18 cellular contexts compared by ENCODE assay signal in genomic region chr1:93015590-93015989, GRCh38. TPM values are rescaled to one million over a fixed set of nuclear protein-coding genes. Genes with fewer than 3 reads are reported as not detected.
DNase-seq lines count a peak whose midpoint lies in the region; ATAC-seq, FAIRE-seq and TF ChIP-seq lines count a peak whose summit lies in the region.
"Had no signal": no experiment of that assay in that cellular context is flagged by ENCODE, and none has a peak within 500 bp of the region (broad histone marks: within the 10 kb centered on the region; RNA-seq: fewer than 3 reads in every experiment).

No MANE protein-coding gene starts in this region.

- H3K27ac ChIP-seq in skeletal muscle tissue (ENCODE audit: low read depth, low read length) (peak overlapping the region; percentile 40), upper lobe of right lung (no peak overlapping the region)
- H3K27ac ChIP-seq: coronary artery, sigmoid colon had no signal

- H3K9me3 ChIP-seq in MG63 (no peaks in the 10 kb centered on the region), skeletal muscle tissue (ENCODE audit: control insufficient read depth in 3 of 3, low read length in 3 of 3) (no peaks in the 10 kb centered on the region), upper lobe of right lung (no peaks in the 10 kb centered on the region)
- H3K9me3 ChIP-seq: sigmoid colon had no signal

- no peaks in the 10 kb centered on the region for H3K27me3 ChIP-seq in MG63
- H3K27me3 ChIP-seq in skeletal muscle tissue (ENCODE audit: control insufficient read depth in 3 of 3, insufficient read depth in 3 of 3, low read length in 3 of 3) = no peaks in the 10 kb centered on the region
- no peaks in the 10 kb centered on the region for H3K27me3 ChIP-seq in upper lobe of right lung
- no peaks in the 10 kb centered on the region for H3K27me3 ChIP-seq in H7 (ENCODE audit: control insufficient read depth, insufficient read depth, low read length)
- H3K27me3 ChIP-seq: sigmoid colon had no signal

- FAIRE-seq in endometrium (lab: Jason Lieb, UNC) = peak; percentile 37

- H3K36me3 ChIP-seq in MG63 (no peaks in the 10 kb centered on the region), skeletal muscle tissue (ENCODE audit: control insufficient read depth in 3 of 3, insufficient read depth in 3 of 3, low read length in 3 of 3) (no peaks in the 10 kb centered on the region), upper lobe of right lung (no peaks in the 10 kb centered on the region), H7 (replicated peaks; ENCODE audit: control insufficient read depth, insufficient read depth, low read length) (no peaks in the 10 kb centered on the region)
- H3K36me3 ChIP-seq: sigmoid colon had no signal

- intact Hi-C loops in upper lobe of right lung (cut with DNase I) = no loop called here

- ATAC-seq in upper lobe of right lung (no peak), HG02981 (IDR thresholded peaks at IDR 0.05; ENCODE audit: unreplicated experiment) (no peak)
- ATAC-seq: esophagus mucosa; stimulated activated naive CD8-positive, alpha-beta T cell treated with anti-CD3 and anti-CD28 coated beads, Interleukin-15, Interleukin-2, amounts not matched to agents 100 U/mL and 50 U/mL, for 24 hours had no signal

- H3K4me3 ChIP-seq in MG63 = no peak overlapping the region
- H3K4me3 ChIP-seq in skeletal muscle tissue (ENCODE audit: low read length in 3 of 3) = peak overlapping the region in 2 of 3 donors; percentile 6 to 20
- H3K4me3 ChIP-seq in upper lobe of right lung = no peak overlapping the region
- H3K4me3 ChIP-seq in H7 (ENCODE audit: insufficient read depth, low read depth, low read length) = no peak overlapping the region
- H3K4me3 ChIP-seq: coronary artery, lung, sigmoid colon had no signal

- H3K9ac ChIP-seq in skeletal muscle tissue (ENCODE audit: low read depth in 1 of 3, low read length in 3 of 3) = peak overlapping the region in 1 of 3 donors; percentile 23

- DNase-seq in GM03348 (ENCODE audit: low spot score) = peak; percentile 43
- DNase-seq in MG63 = peak; percentile 3
- no peak for DNase-seq in upper lobe of right lung
- DNase-seq in H7 = no peak
- DNase-seq: activated T-cell treated with anti-CD3 and anti-CD28 coated beads, Interleukin-2, amount 50 U/mL, for 48 hours; amniotic stem cell; NCI-H1105; NCI-H226; OCI-M1; sigmoid colon; stimulated activated naive CD8-positive, alpha-beta T cell treated with anti-CD3 and anti-CD28 coated beads, Interleukin-15, Interleukin-2, amounts not matched to agents 100 U/mL and 50 U/mL, for 24 hours; T-helper 1 cell had no signal

- no peak for TF ChIP-seq CTCF in upper lobe of right lung (IDR thresholded peaks at IDR 0.05)

- H3K4me1 ChIP-seq in skeletal muscle tissue (ENCODE audit: control insufficient read depth in 3 of 3, insufficient read depth in 3 of 3, low read length in 3 of 3) (peaks cover 24 to 36% (median 32%) of the 10 kb centered on the region in 3 donors), upper lobe of right lung (peaks cover 4% of the 10 kb centered on the region)

RNA-seq across cellular contexts. Expression of gene DIPK1A, which starts 54.3 kb away (rescaled TPM):
- total RNA-seq in MG63 (2014; rRNA removed; shearing (Covaris generic); ENCODE audit: low replicate concordance) = 1.5 and 3.8 TPM in 2 replicates
- total RNA-seq in skeletal muscle tissue (5.7 TPM), upper lobe of right lung (4.6 TPM)
- 3.1 and 3.4 TPM in 2 replicates for total RNA-seq in H7 (2014; rRNA removed; shearing (Covaris generic))

Comparison
In these comparisons a context has a peak if more than half of its experiments do, and no peak if none do; other contexts are left out.
1. DNase-seq: peak in GM03348 (single experiment) and MG63 (single experiment); none in upper lobe of right lung (single experiment) and H7 (single experiment).
2. H3K4me3 ChIP-seq: peak in skeletal muscle tissue (2 of 3); none in MG63 (single experiment), upper lobe of right lung (single experiment) and H7 (single experiment).